ENCODE assay signal across 11 cellular contexts in genomic region chr6:134676307-134677281, GRCh38.
DNase-seq lines count a peak whose midpoint lies in the region; ATAC-seq and TF ChIP-seq lines count a peak whose summit lies in the region.
"Had no signal": no experiment of that assay in that cellular context is flagged by ENCODE, and none has a peak within 500 bp of the region (broad histone marks: within the 10 kb centered on the region; RNA-seq: fewer than 3 reads in every experiment).

No MANE protein-coding gene starts in this region.

- no peaks in the 10 kb centered on the region for H3K36me3 ChIP-seq in suprapubic skin
- H3K36me3 ChIP-seq: BLaER1 treated with 17β-estradiol and CSF1 and Interleukin-3, amounts not matched to agents 10 nM and 100 nM; cardiac muscle cell had no signal

- H3K4me1 ChIP-seq in suprapubic skin, result no peaks in the 10 kb centered on the region

- no peak for TF ChIP-seq POLR2A in suprapubic skin (IDR thresholded peaks at IDR 0.05)

- WGBS in suprapubic skin, result 82% methylated on average over 6 of the region's 6 CpGs

- TF ChIP-seq CTCF in astrocyte of the spinal cord (IDR thresholded peaks at IDR 0.05; ENCODE audit: low read depth, low read length), result peak; percentile 16
- no peak for TF ChIP-seq CTCF in suprapubic skin (IDR thresholded peaks at IDR 0.05)

- no peaks in the 10 kb centered on the region for H3K9me3 ChIP-seq in suprapubic skin
- H3K9me3 ChIP-seq: BLaER1 treated with 17β-estradiol and CSF1 and Interleukin-3, amounts not matched to agents 10 nM and 100 nM had no signal

- intact Hi-C loops in left ventricle myocardium superior (cut with micrococcal nuclease), result loop anchor here (10.0 kb wide), 1 partner anchor 118 kb away; no protein-coding TSS in a partner anchor

- no peaks in the 10 kb centered on the region for H3K27me3 ChIP-seq in suprapubic skin
- H3K27me3 ChIP-seq: BLaER1 treated with 17β-estradiol and CSF1 and Interleukin-3, amounts not matched to agents 10 nM and 100 nM; cardiac muscle cell had no signal

- H3K27ac ChIP-seq in suprapubic skin, result no peak overlapping the region
- H3K27ac ChIP-seq: BLaER1 treated with 17β-estradiol and CSF1 and Interleukin-3, amounts not matched to agents 10 nM and 100 nM; cardiac muscle cell had no signal

- TF ChIP-seq EP300 in suprapubic skin (IDR thresholded peaks at IDR 0.05), result no peak

- in situ Hi-C loops in Caki2 (cut with HindIII; ENCODE audit: low pct_unique_long_range_greater_than_20kb, low sequenced_read_pairs) (loop anchor here (5.0 kb wide), 1 partner anchor 66 kb away; no protein-coding TSS in a partner anchor), astrocyte of the spinal cord (cut with HindIII; ENCODE audit: low sequenced_read_pairs) (no loop called here)

- no peak overlapping the region for H3K4me3 ChIP-seq in astrocyte of the spinal cord (ENCODE audit: low read depth, low read length)
- no peak overlapping the region for H3K4me3 ChIP-seq in suprapubic skin
- H3K4me3 ChIP-seq: BLaER1 treated with 17β-estradiol and CSF1 and Interleukin-3, amounts not matched to agents 10 nM and 100 nM; cardiac muscle cell had no signal

- peak; percentile 82 for DNase-seq in Caki2 (ENCODE audit: low read depth)
- DNase-seq in NCI-H187 (lab: John Stamatoyannopoulos, UW), result peak; percentile 48 to 54
- peak; percentile 95 for DNase-seq in astrocyte of the spinal cord (ENCODE audit: low read depth, low spot score)
- DNase-seq in left kidney (ENCODE audit: low read depth, low spot score), result peak; percentile 57
- no peak for DNase-seq in suprapubic skin (ENCODE audit: low spot score in 2 of 2)
- DNase-seq in left ventricle myocardium superior, result no peak
- DNase-seq: stimulated activated naive B cell treated with anti-CD40 and anti-IgM and Interleukin-4, amounts not matched to agents 10 μg/mL and 1 μg/mL and 100 μg/mL, for 72 hours had no signal

- ATAC-seq in HG03280 (IDR thresholded peaks at IDR 0.05; ENCODE audit: unreplicated experiment) (no peak), HG02981 (IDR thresholded peaks at IDR 0.05; ENCODE audit: unreplicated experiment) (no peak), left ventricle myocardium superior (no peak)
- ATAC-seq: stimulated activated naive B cell treated with anti-CD40 and anti-IgM and Interleukin-4, amounts not matched to agents 10 μg/mL and 1 μg/mL and 100 μg/mL, for 72 hours had no signal

Comparison
In these comparisons a context has a peak if more than half of its experiments do, and no peak if none do; other contexts are left out.
1. DNase-seq: peak in Caki2 (single experiment), NCI-H187 (2 of 2), astrocyte of the spinal cord (single experiment) and left kidney (single experiment); none in suprapubic skin (0 of 2) and left ventricle myocardium superior (single experiment).